In genomic region chr2:69103495-69103894, GRCh38 we compare ENCODE assay signal across 17 cellular contexts.
"Had no signal": no experiment of that assay in that cellular context is flagged by ENCODE, and none has a peak within 500 bp of the region (broad histone marks: within the 10 kb centered on the region; RNA-seq: fewer than 3 reads in every experiment).

No MANE protein-coding gene starts in this region.

- H3K9me3 ChIP-seq: esophagus squamous epithelium, heart right ventricle, left lung, lower lobe of right lung, mucosa of descending colon had no signal

- H3K4me3 ChIP-seq: coronary artery, dorsolateral prefrontal cortex, esophagus squamous epithelium, heart right ventricle, left lung, lower lobe of right lung, mucosa of descending colon had no signal

- DNase-seq: dermis blood vessel endothelial cell; dorsolateral prefrontal cortex; effector CD4-positive, alpha-beta T cell; effector memory CD4-positive, alpha-beta T cell; esophagus squamous epithelium; foreskin keratinocyte; glutamatergic neuron; heart right ventricle; hippocampal formation; left cardiac atrium; left lung; left ventricle myocardium superior; lower lobe of right lung; mesenchymal stem cell; mucosa of descending colon; naive B cell had no signal

- ATAC-seq: foreskin keratinocyte, left cardiac atrium, left lung, lower lobe of right lung, mucosa of descending colon had no signal

- H3K4me1 ChIP-seq: foreskin keratinocyte, left lung, lower lobe of right lung had no signal

- H3K27ac ChIP-seq: coronary artery, dorsolateral prefrontal cortex, foreskin keratinocyte, heart right ventricle, left lung, lower lobe of right lung had no signal

- H3K27me3 ChIP-seq: dorsolateral prefrontal cortex, esophagus squamous epithelium, foreskin keratinocyte, heart right ventricle, left lung had no signal
